In genomic region chr13:39765801-39766463, GRCh38 we compare ENCODE assay signal across 8 cellular contexts.
DNase-seq lines count a peak whose midpoint lies in the region; ATAC-seq and TF ChIP-seq lines count a peak whose summit lies in the region.

No MANE protein-coding gene starts in this region.

- no peak overlapping the region for H3K27ac Mint-ChIP-seq in activated CD4-positive, alpha-beta T cell treated with anti-CD3 and anti-CD28 coated beads, Interleukin-2, amount 10 ng/mL, durations not matched to agents 24 days and 14 days
- H3K27ac Mint-ChIP-seq in CD14-positive monocyte = peak overlapping the region in 1 of 7 donors; percentile 43

- no peaks in the 10 kb centered on the region for H3K36me3 Mint-ChIP-seq in activated CD4-positive, alpha-beta T cell treated with anti-CD3 and anti-CD28 coated beads, Interleukin-2, amount 10 ng/mL, durations not matched to agents 24 days and 14 days (ENCODE audit: low read depth)
- H3K36me3 Mint-ChIP-seq in CD14-positive monocyte = no peaks in the 10 kb centered on the region

- peak; percentile 56 for DNase-seq in DMS153 treated with DMSO at 0.1 percent for 48 hours (lab: John Stamatoyannopoulos, UW; ENCODE audit: unreplicated experiment)
- peak; percentile 70 for DNase-seq in NCI-H1436 (lab: John Stamatoyannopoulos, UW)
- DNase-seq in activated CD4-positive, alpha-beta T cell treated with anti-CD3 and anti-CD28 coated beads, Interleukin-2, amount 10 ng/mL, durations not matched to agents 24 days and 14 days = peak; percentile 67
- peak; percentile 28 for DNase-seq in glomerular visceral epithelial cell (ENCODE audit: extremely low spot score)
- peak; percentile 64 for DNase-seq in sciatic nerve (ENCODE audit: low spot score)
- DNase-seq in DMS114 treated with DMSO at 0.1 percent for 48 hours (lab: John Stamatoyannopoulos, UW; ENCODE audit: unreplicated experiment) = no peak
- DNase-seq in CD14-positive monocyte (ENCODE audit: low spot score) = no peak

- H3K27me3 Mint-ChIP-seq in activated CD4-positive, alpha-beta T cell treated with anti-CD3 and anti-CD28 coated beads, Interleukin-2, amount 10 ng/mL, durations not matched to agents 24 days and 14 days = peaks cover 3% of the 10 kb centered on the region
- peaks cover 0 to 1% (median 0%) of the 10 kb centered on the region in 3 donors for H3K27me3 Mint-ChIP-seq in CD14-positive monocyte (ENCODE audit: low read depth in 3 of 3)

- no peak for TF ChIP-seq CTCF in CD14-positive monocyte (IDR thresholded peaks at IDR 0.05)

- H3K9me3 Mint-ChIP-seq in activated CD4-positive, alpha-beta T cell treated with anti-CD3 and anti-CD28 coated beads, Interleukin-2, amount 10 ng/mL, durations not matched to agents 24 days and 14 days = peaks cover 4% of the 10 kb centered on the region
- H3K9me3 Mint-ChIP-seq in CD14-positive monocyte = peaks cover 0 to 2% (median 0%) of the 10 kb centered on the region in 7 donors

- intact Hi-C loops in activated CD4-positive, alpha-beta T cell treated with anti-CD3 and anti-CD28 coated beads, Interleukin-2, amount 10 ng/mL, durations not matched to agents 24 days and 14 days (cut with micrococcal nuclease) = no loop called here
- intact Hi-C loops in sciatic nerve (cut with DNase I) = loop anchor here (5.0 kb wide), 1 partner anchor 916 kb away; no protein-coding TSS in a partner anchor
- intact Hi-C loops in CD14-positive monocyte (cut with micrococcal nuclease) = no loop called here

- H3K4me1 Mint-ChIP-seq in activated CD4-positive, alpha-beta T cell treated with anti-CD3 and anti-CD28 coated beads, Interleukin-2, amount 10 ng/mL, durations not matched to agents 24 days and 14 days = peaks cover 3% of the 10 kb centered on the region
- H3K4me1 Mint-ChIP-seq in CD14-positive monocyte = no peaks in the 10 kb centered on the region

- ATAC-seq in sciatic nerve = peak; percentile 86
- no peak for ATAC-seq in HG03095 (IDR thresholded peaks at IDR 0.05; ENCODE audit: unreplicated experiment)

- no peak overlapping the region for H3K4me3 Mint-ChIP-seq in activated CD4-positive, alpha-beta T cell treated with anti-CD3 and anti-CD28 coated beads, Interleukin-2, amount 10 ng/mL, durations not matched to agents 24 days and 14 days
- no peak overlapping the region for H3K4me3 Mint-ChIP-seq in CD14-positive monocyte

Comparison
In these comparisons a context has a peak if more than half of its experiments do, and no peak if none do; other contexts are left out.
1. DNase-seq: peak in DMS153 treated with DMSO at 0.1 percent for 48 hours (single experiment), NCI-H1436 (single experiment), activated CD4-positive, alpha-beta T cell treated with anti-CD3 and anti-CD28 coated beads, Interleukin-2, amount 10 ng/mL, durations not matched to agents 24 days and 14 days (single experiment), glomerular visceral epithelial cell (single experiment) and sciatic nerve (single experiment); none in DMS114 treated with DMSO at 0.1 percent for 48 hours (single experiment) and CD14-positive monocyte (single experiment).